Comparison of ENCODE assay signal across 2 cellular contexts in genomic region chr10:97555541-97555940, GRCh38. TPM values are rescaled to one million over a fixed set of nuclear protein-coding genes. Genes with fewer than 3 reads are reported as not detected.
"Had no signal": no experiment of that assay in that cellular context is flagged by ENCODE, and none has a peak within 500 bp of the region (broad histone marks: within the 10 kb centered on the region; RNA-seq: fewer than 3 reads in every experiment).

No MANE protein-coding gene starts in this region.

RNA-seq across cellular contexts. Expression of gene ANKRD2, which starts 17.0 kb away (rescaled TPM):
- total RNA-seq: HT-29, SJSA1 had no signal

RNA-seq across cellular contexts. Expression of gene C10orf62, which starts 34.0 kb away (rescaled TPM):
- total RNA-seq: HT-29, SJSA1 had no signal
